1 cellular context compared by ENCODE assay signal in the genomic region with DNA sequence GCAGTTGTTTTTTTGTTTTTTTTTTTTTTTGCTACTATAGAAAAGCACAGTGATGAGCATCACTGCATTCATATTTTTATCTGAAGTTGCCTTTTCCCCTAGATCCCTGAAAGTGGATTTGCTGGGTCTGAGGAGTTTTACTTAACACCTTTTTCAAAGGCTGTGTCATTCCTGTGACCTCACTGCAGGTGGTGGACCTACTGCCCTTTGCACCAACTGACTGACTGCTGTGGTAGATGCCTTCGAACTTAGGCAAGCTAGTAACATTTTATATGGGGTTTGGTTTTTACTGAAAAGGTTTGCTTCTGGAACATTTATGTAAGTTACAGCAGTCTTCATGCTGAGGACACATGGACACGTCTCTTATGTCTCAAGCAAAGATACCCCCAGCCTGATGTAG.
A peak's percentile ranks its signal among the peaks of the same experiment; 100 is the strongest.
TF ChIP-seq lines count a peak whose summit lies in the region.

No MANE protein-coding gene starts in this region.

TF ChIP-seq in HepG2, 621 proteins besides CTCF, POLR2A, EP300 and RAD21 (continued from another document and continues in another):
- no peak for TF ChIP-seq CERS6 (CRISPR knock-in tag; IDR thresholded peaks at IDR 0.05)
- no peak for TF ChIP-seq ZNF652 (CRISPR knock-in tag; IDR thresholded peaks at IDR 0.05; ENCODE audit: borderline replicate concordance, low read depth)
- no peak for TF ChIP-seq NRL (CRISPR knock-in tag; IDR thresholded peaks at IDR 0.05; ENCODE audit: borderline replicate concordance)
- TF ChIP-seq MNT (IDR thresholded peaks at IDR 0.05): no peak
- no peak for TF ChIP-seq CBFB (CRISPR knock-in tag; IDR thresholded peaks at IDR 0.05)
- peak; percentile 68; the same call in 1 of the 2 replicates for TF ChIP-seq ZBTB21 (CRISPR knock-in tag; IDR thresholded peaks at IDR 0.05)
- no peak for TF ChIP-seq SP5 (CRISPR knock-in tag; IDR thresholded peaks at IDR 0.05; ENCODE audit: borderline replicate concordance, low read depth)
- TF ChIP-seq ZNF792 (CRISPR knock-in tag; IDR thresholded peaks at IDR 0.05): no peak
- TF ChIP-seq MIXL1 (CRISPR knock-in tag; IDR thresholded peaks at IDR 0.05): no peak
- no peak for TF ChIP-seq ADNP (CRISPR knock-in tag; IDR thresholded peaks at IDR 0.05)
- TF ChIP-seq, protein P1, sequence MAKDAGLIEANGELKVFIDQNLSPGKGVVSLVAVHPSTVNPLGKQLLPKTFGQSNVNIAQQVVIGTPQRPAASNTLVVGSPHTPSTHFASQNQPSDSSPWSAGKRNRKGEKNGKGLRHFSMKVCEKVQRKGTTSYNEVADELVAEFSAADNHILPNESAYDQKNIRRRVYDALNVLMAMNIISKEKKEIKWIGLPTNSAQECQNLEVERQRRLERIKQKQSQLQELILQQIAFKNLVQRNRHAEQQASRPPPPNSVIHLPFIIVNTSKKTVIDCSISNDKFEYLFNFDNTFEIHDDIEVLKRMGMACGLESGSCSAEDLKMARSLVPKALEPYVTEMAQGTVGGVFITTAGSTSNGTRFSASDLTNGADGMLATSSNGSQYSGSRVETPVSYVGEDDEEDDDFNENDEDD (CRISPR knock-in tag; IDR thresholded peaks at IDR 0.05; ENCODE audit: borderline replicate concordance): no peak
- no peak for TF ChIP-seq ELF1 (CRISPR knock-in tag; IDR thresholded peaks at IDR 0.05)
- TF ChIP-seq, protein P2, sequence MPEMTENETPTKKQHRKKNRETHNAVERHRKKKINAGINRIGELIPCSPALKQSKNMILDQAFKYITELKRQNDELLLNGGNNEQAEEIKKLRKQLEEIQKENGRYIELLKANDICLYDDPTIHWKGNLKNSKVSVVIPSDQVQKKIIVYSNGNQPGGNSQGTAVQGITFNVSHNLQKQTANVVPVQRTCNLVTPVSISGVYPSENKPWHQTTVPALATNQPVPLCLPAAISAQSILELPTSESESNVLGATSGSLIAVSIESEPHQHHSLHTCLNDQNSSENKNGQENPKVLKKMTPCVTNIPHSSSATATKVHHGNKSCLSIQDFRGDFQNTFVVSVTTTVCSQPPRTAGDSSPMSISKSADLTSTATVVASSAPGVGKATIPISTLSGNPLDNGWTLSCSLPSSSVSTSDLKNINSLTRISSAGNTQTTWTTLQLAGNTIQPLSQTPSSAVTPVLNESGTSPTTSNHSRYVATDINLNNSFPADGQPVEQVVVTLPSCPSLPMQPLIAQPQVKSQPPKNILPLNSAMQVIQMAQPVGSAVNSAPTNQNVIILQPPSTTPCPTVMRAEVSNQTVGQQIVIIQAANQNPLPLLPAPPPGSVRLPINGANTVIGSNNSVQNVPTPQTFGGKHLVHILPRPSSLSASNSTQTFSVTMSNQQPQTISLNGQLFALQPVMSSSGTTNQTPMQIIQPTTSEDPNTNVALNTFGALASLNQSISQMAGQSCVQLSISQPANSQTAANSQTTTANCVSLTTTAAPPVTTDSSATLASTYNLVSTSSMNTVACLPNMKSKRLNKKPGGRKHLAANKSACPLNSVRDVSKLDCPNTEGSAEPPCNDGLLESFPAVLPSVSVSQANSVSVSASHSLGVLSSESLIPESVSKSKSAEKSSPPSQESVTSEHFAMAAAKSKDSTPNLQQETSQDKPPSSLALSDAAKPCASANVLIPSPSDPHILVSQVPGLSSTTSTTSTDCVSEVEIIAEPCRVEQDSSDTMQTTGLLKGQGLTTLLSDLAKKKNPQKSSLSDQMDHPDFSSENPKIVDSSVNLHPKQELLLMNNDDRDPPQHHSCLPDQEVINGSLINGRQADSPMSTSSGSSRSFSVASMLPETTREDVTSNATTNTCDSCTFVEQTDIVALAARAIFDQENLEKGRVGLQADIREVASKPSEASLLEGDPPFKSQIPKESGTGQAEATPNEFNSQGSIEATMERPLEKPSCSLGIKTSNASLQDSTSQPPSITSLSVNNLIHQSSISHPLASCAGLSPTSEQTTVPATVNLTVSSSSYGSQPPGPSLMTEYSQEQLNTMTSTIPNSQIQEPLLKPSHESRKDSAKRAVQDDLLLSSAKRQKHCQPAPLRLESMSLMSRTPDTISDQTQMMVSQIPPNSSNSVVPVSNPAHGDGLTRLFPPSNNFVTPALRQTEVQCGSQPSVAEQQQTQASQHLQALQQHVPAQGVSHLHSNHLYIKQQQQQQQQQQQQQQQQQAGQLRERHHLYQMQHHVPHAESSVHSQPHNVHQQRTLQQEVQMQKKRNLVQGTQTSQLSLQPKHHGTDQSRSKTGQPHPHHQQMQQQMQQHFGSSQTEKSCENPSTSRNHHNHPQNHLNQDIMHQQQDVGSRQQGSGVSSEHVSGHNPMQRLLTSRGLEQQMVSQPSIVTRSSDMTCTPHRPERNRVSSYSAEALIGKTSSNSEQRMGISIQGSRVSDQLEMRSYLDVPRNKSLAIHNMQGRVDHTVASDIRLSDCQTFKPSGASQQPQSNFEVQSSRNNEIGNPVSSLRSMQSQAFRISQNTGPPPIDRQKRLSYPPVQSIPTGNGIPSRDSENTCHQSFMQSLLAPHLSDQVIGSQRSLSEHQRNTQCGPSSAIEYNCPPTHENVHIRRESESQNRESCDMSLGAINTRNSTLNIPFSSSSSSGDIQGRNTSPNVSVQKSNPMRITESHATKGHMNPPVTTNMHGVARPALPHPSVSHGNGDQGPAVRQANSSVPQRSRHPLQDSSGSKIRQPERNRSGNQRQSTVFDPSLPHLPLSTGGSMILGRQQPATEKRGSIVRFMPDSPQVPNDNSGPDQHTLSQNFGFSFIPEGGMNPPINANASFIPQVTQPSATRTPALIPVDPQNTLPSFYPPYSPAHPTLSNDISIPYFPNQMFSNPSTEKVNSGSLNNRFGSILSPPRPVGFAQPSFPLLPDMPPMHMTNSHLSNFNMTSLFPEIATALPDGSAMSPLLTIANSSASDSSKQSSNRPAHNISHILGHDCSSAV (CRISPR knock-in tag; IDR thresholded peaks at IDR 0.05; ENCODE audit: borderline replicate concordance): no peak
- no peak; the same call in 1 of the 2 replicates for TF ChIP-seq TFAP4 (IDR thresholded peaks at IDR 0.05; ENCODE audit: borderline replicate concordance, low read depth)
- TF ChIP-seq CENPBD1 (CRISPR knock-in tag; IDR thresholded peaks at IDR 0.05; ENCODE audit: borderline replicate concordance, low read depth): no peak
- TF ChIP-seq ZNF430 (CRISPR knock-in tag; IDR thresholded peaks at IDR 0.05): no peak
- peak; percentile 63 for TF ChIP-seq TEAD3 (CRISPR knock-in tag; optimal IDR thresholded peaks at IDR 0.05; ENCODE audit: borderline replicate concordance)
- TF ChIP-seq CHD2 (IDR thresholded peaks at IDR 0.05; ENCODE audit: low read depth, low read length): no peak
- TF ChIP-seq, protein P3, sequence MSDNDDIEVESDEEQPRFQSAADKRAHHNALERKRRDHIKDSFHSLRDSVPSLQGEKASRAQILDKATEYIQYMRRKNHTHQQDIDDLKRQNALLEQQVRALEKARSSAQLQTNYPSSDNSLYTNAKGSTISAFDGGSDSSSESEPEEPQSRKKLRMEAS (IDR thresholded peaks at IDR 0.05): 0 out of 2 replicates have a peak, but pooled peaks have one; percentile 20
- no peak for TF ChIP-seq ARID2 (CRISPR knock-in tag; IDR thresholded peaks at IDR 0.05; ENCODE audit: borderline replicate concordance)
- TF ChIP-seq TBL1XR1 (IDR thresholded peaks at IDR 0.05; ENCODE audit: borderline replicate concordance, low read length, partially characterized antibody): no peak
- TF ChIP-seq TOE1 (CRISPR knock-in tag; IDR thresholded peaks at IDR 0.05): no peak
- no peak for TF ChIP-seq SMAD1 (CRISPR knock-in tag; IDR thresholded peaks at IDR 0.05; ENCODE audit: borderline replicate concordance, low read depth)
- no peak for TF ChIP-seq ZNF260 (CRISPR knock-in tag; IDR thresholded peaks at IDR 0.05; ENCODE audit: borderline replicate concordance, low read depth)
- no peak for TF ChIP-seq CSRNP2 (CRISPR knock-in tag; conservative IDR thresholded peaks at IDR 0.05; ENCODE audit: low read depth)
- no peak for TF ChIP-seq THRA (CRISPR knock-in tag; IDR thresholded peaks at IDR 0.05; ENCODE audit: borderline replicate concordance)
- no peak for TF ChIP-seq ZNF746 (CRISPR knock-in tag; IDR thresholded peaks at IDR 0.05)
- TF ChIP-seq, protein P4, sequence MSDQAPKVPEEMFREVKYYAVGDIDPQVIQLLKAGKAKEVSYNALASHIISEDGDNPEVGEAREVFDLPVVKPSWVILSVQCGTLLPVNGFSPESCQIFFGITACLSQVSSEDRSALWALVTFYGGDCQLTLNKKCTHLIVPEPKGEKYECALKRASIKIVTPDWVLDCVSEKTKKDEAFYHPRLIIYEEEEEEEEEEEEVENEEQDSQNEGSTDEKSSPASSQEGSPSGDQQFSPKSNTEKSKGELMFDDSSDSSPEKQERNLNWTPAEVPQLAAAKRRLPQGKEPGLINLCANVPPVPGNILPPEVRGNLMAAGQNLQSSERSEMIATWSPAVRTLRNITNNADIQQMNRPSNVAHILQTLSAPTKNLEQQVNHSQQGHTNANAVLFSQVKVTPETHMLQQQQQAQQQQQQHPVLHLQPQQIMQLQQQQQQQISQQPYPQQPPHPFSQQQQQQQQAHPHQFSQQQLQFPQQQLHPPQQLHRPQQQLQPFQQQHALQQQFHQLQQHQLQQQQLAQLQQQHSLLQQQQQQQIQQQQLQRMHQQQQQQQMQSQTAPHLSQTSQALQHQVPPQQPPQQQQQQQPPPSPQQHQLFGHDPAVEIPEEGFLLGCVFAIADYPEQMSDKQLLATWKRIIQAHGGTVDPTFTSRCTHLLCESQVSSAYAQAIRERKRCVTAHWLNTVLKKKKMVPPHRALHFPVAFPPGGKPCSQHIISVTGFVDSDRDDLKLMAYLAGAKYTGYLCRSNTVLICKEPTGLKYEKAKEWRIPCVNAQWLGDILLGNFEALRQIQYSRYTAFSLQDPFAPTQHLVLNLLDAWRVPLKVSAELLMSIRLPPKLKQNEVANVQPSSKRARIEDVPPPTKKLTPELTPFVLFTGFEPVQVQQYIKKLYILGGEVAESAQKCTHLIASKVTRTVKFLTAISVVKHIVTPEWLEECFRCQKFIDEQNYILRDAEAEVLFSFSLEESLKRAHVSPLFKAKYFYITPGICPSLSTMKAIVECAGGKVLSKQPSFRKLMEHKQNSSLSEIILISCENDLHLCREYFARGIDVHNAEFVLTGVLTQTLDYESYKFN (CRISPR knock-in tag; conservative IDR thresholded peaks at IDR 0.05): peak; percentile 52; the same call in 1 of the 2 replicates
- TF ChIP-seq TAF15 (IDR thresholded peaks at IDR 0.05; ENCODE audit: low read depth, low read length, poor library complexity, severe bottlenecking): no peak
- no peak for TF ChIP-seq ZNF564 (CRISPR knock-in tag; IDR thresholded peaks at IDR 0.05)
- no peak for TF ChIP-seq XRCC5 (optimal IDR thresholded peaks at IDR 0.05; ENCODE audit: low read length)
- TF ChIP-seq SMARCC2 (IDR thresholded peaks at IDR 0.05): no peak
- no peak for TF ChIP-seq CREB1 (IDR thresholded peaks at IDR 0.05)
- peak; percentile 43; the same call in 1 of the 2 replicates for TF ChIP-seq CREB1 (CRISPR knock-in tag; IDR thresholded peaks at IDR 0.05)
- no peak for TF ChIP-seq ZNF460 (CRISPR knock-in tag; IDR thresholded peaks at IDR 0.05; ENCODE audit: borderline replicate concordance)
- TF ChIP-seq IKZF1 (IDR thresholded peaks at IDR 0.05): no peak
- no peak for TF ChIP-seq ZNF766 (CRISPR knock-in tag; IDR thresholded peaks at IDR 0.05; ENCODE audit: borderline replicate concordance)
- TF ChIP-seq ZFY (CRISPR knock-in tag; IDR thresholded peaks at IDR 0.05): no peak
- no peak for TF ChIP-seq FOXK1 (CRISPR knock-in tag; IDR thresholded peaks at IDR 0.05; ENCODE audit: borderline replicate concordance, low read depth)
- TF ChIP-seq ZNF598 (CRISPR knock-in tag; IDR thresholded peaks at IDR 0.05; ENCODE audit: borderline replicate concordance): no peak
